13 cellular contexts compared by ENCODE assay signal in genomic region chr17:135895-136294, GRCh38. TPM values are rescaled to one million over a fixed set of nuclear protein-coding genes. Genes with fewer than 3 reads are reported as not detected.
"Had no signal": no experiment of that assay in that cellular context is flagged by ENCODE, and none has a peak within 500 bp of the region (broad histone marks: within the 10 kb centered on the region; RNA-seq: fewer than 3 reads in every experiment).

No MANE protein-coding gene starts in this region.

RNA-seq across cellular contexts. Expression of gene SCGB1C2, which starts 1.5 kb away (rescaled TPM):
- total RNA-seq: activated CD4-positive, alpha-beta memory T cell treated with anti-CD3 and anti-CD28 coated beads, Interleukin-2, amount 10 ng/mL, durations not matched to agents 7 days and 5 days; activated CD4-positive, alpha-beta T cell treated with anti-CD3 and anti-CD28 coated beads for 36 hours; activated CD4-positive, alpha-beta T cell treated with anti-CD3 and anti-CD28 coated beads, Interleukin-2, amount 10 ng/mL, durations not matched to agents 7 days and 5 days; activated CD8-positive, alpha-beta memory T cell treated with anti-CD3 and anti-CD28 coated beads, Interleukin-2, amount 10 ng/mL, durations not matched to agents 7 days and 5 days; activated CD8-positive, alpha-beta T cell treated with anti-CD3 and anti-CD28 coated beads, Interleukin-2, amount 10 ng/mL, durations not matched to agents 7 days and 5 days; activated naive CD8-positive, alpha-beta T cell treated with anti-CD3 and anti-CD28 coated beads, Interleukin-2, amount 10 ng/mL, durations not matched to agents 7 days and 5 days; activated T-helper 2 cell treated with anti-CD3 and anti-CD28 coated beads, Interferon-gamma antibody, Interleukin-2, Interleukin-4, amounts not matched to agents 10 μg/mL and 5 μg/mL and 100 μg/mL, durations not matched to agents 14 hours and 24 hours and 36 hours; ascending aorta; bronchial epithelial cell; cardiac muscle cell; cerebellum; T-helper 2 cell treated with Interferon-gamma antibody and Interleukin-4, amounts not matched to agents 100 ng/mL and 5 ng/mL, for 36 hours; WTC11 had no signal
- polyA plus RNA-seq: cardiac muscle cell had no signal

RNA-seq across cellular contexts. Expression of gene DOC2B, which starts 45.6 kb away (rescaled TPM):
- total RNA-seq: activated CD4-positive, alpha-beta memory T cell treated with anti-CD3 and anti-CD28 coated beads, Interleukin-2, amount 10 ng/mL, durations not matched to agents 7 days and 5 days; activated CD4-positive, alpha-beta T cell treated with anti-CD3 and anti-CD28 coated beads, Interleukin-2, amount 10 ng/mL, durations not matched to agents 7 days and 5 days; activated CD8-positive, alpha-beta T cell treated with anti-CD3 and anti-CD28 coated beads, Interleukin-2, amount 10 ng/mL, durations not matched to agents 7 days and 5 days; activated naive CD8-positive, alpha-beta T cell treated with anti-CD3 and anti-CD28 coated beads, Interleukin-2, amount 10 ng/mL, durations not matched to agents 7 days and 5 days had no signal
